ENCODE assay signal across 12 cellular contexts in the genomic region with DNA sequence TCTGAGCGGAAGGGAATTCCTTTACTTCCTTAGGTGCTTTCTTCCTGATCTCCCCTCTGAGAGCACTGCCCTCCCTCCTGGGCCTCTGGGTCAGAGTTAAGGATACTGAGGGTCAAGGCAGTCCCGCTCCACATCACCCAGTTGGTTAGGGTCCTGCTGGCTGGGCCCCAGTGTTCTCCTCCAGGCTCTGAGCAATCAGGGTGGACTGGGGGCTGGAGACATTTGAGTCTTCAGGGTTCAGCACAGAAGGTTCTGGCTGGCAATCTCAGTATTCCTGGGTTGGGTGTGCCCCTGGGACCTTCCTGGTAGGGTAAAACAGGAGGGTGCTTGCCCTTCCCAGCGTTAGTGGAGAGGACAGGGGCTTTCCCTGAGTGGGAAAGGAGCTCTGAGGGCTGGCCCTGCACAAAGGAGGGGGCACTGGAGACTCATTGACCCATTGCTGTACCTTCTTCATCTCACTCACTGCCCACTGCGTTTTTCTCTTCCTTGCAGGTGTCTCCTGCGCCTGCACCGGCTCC. TPM values are rescaled to one million over a fixed set of nuclear protein-coding genes. Genes with fewer than 3 reads are reported as not detected.
DNase-seq lines count a peak whose midpoint lies in the region; ATAC-seq lines count a peak whose summit lies in the region.
"Had no signal": no experiment of that assay in that cellular context is flagged by ENCODE, and none has a peak within 500 bp of the region (broad histone marks: within the 10 kb centered on the region; RNA-seq: fewer than 3 reads in every experiment).

No MANE protein-coding gene starts in this region.

- intact Hi-C loops in sciatic nerve (cut with DNase I) = no loop called here

- H3K4me3 ChIP-seq in iPS-20b (ENCODE audit: low read length) = peak overlapping the region; percentile 47; the same call in 1 of the 2 replicates

- ATAC-seq in sciatic nerve (peak; percentile 5), HG03457 (IDR thresholded peaks at IDR 0.05; ENCODE audit: unreplicated experiment) (no peak)

- H3K27ac ChIP-seq in adipose tissue (ENCODE audit: low read depth, low read length) = peak overlapping the region; percentile 41
- H3K27ac ChIP-seq in iPS-20b (ENCODE audit: low read length) = no peak overlapping the region

- H3K4me1 ChIP-seq in ES-I3 (ENCODE audit: insufficient read depth, low read length) (0 out of 2 replicates have a peak, but pooled peaks cover 4% of the 10 kb centered on the region), iPS-20b (ENCODE audit: insufficient read depth, low read length) (peaks cover 3% of the 10 kb centered on the region; the same call in 1 of the 2 replicates)

- H3K9me3 ChIP-seq in ES-I3 (ENCODE audit: control insufficient read depth, insufficient read depth, low read length) (no peaks in the 10 kb centered on the region), iPS-20b (ENCODE audit: insufficient read depth, low read depth, low read length) (no peaks in the 10 kb centered on the region)

- peaks cover 100% of the 10 kb centered on the region for H3K27me3 ChIP-seq in iPS-20b (ENCODE audit: insufficient read depth, low read length)

- WGBS in adipose tissue, 3 donors = 31 to 37% (median 31%) methylated on average over 6 of the region's 6 CpGs

- H3K36me3 ChIP-seq in ES-I3 (ENCODE audit: insufficient read depth, low read length) (no peaks in the 10 kb centered on the region), iPS-20b (ENCODE audit: insufficient read depth, low read depth, low read length) (no peaks in the 10 kb centered on the region)

- DNase-seq in sciatic nerve (ENCODE audit: low spot score) = peak; percentile 51
- DNase-seq in KG1 (lab: John Stamatoyannopoulos, UW) = no peak
- no peak for DNase-seq in dermis blood vessel endothelial cell
- no peak for DNase-seq in HUDEP-2 (lab: John Stamatoyannopoulos, UW; ENCODE audit: unreplicated experiment in 76 of 76)
- DNase-seq: amniotic stem cell, HCEC 1CT had no signal

- H3K9ac ChIP-seq in ES-I3 (ENCODE audit: low read depth, low read length) = peak overlapping the region; percentile 37; the same call in 1 of the 2 replicates
- no peak overlapping the region for H3K9ac ChIP-seq in iPS-20b (ENCODE audit: low read depth, low read length)

RNA-seq across cellular contexts. Expression of a gene that starts 0.4 kb away (rescaled TPM):
- 1,000 to 10,000 TPM in 1 of 3 donors, 100 to 1,000 TPM in 2; 108 to 1,265 (median 551) TPM for polyA plus RNA-seq in adipose tissue
- total RNA-seq in sciatic nerve = 6.7 TPM
- 0.34 and 0.98 TPM in 2 replicates for total RNA-seq in dermis blood vessel endothelial cell
- total RNA-seq: MCF 10A, mononuclear cell had no signal

RNA-seq across cellular contexts. Expression of a gene that starts 5.6 kb away (rescaled TPM):
- 1,000 to 10,000 TPM in 2 of 3 donors, 100 to 1,000 TPM in 1; 259 to 2,112 (median 1,254) TPM for polyA plus RNA-seq in adipose tissue
- total RNA-seq in sciatic nerve = 1.8 TPM
- 2.3 TPM in 1 of 2 replicates, not detected in the other for total RNA-seq in dermis blood vessel endothelial cell
- total RNA-seq: MCF 10A, mononuclear cell had no signal

RNA-seq across cellular contexts. Expression of a gene that starts 7.3 kb away (rescaled TPM):
- polyA plus RNA-seq in adipose tissue = 1,000 to 10,000 TPM in 2 of 3 donors, 100 to 1,000 TPM in 1; 256 to 2,506 (median 1,432) TPM
- 44.7 TPM for total RNA-seq in sciatic nerve
- 13.8 and 103 TPM in 2 replicates for total RNA-seq in dermis blood vessel endothelial cell

RNA-seq across cellular contexts. Expression of a gene that starts 18.8 kb away (rescaled TPM):
- 1 to 10 TPM in 1 of 3 donors, not detected in 2; 9.3 TPM for polyA plus RNA-seq in adipose tissue
- total RNA-seq in sciatic nerve (not detected), dermis blood vessel endothelial cell (not detected in 2 replicates)
- total RNA-seq: MCF 10A, mononuclear cell had no signal

RNA-seq across cellular contexts. Expression of a gene that starts 24.5 kb away (rescaled TPM):
- polyA plus RNA-seq in adipose tissue = 1,000 to 10,000 TPM in 2 of 3 donors, 100 to 1,000 TPM in 1; 558 to 7,150 (median 3,647) TPM
- total RNA-seq in sciatic nerve (163 TPM), dermis blood vessel endothelial cell (21.3 and 82.5 TPM in 2 replicates)
